Comparison of ENCODE assay signal across 29 cellular contexts in genomic region chr17:68621065-68621464, GRCh38. TPM values are rescaled to one million over a fixed set of nuclear protein-coding genes. Genes with fewer than 3 reads are reported as not detected.
"Had no signal": no experiment of that assay in that cellular context is flagged by ENCODE, and none has a peak within 500 bp of the region (broad histone marks: within the 10 kb centered on the region; RNA-seq: fewer than 3 reads in every experiment).

No MANE protein-coding gene starts in this region.

- H3K36me3 Mint-ChIP-seq: WTC11 had no signal

- ATAC-seq: gastroesophageal sphincter; left colon; pancreas; sciatic nerve; stimulated activated naive CD8-positive, alpha-beta T cell treated with anti-CD3 and anti-CD28 coated beads, Interleukin-15, Interleukin-2, amounts not matched to agents 100 U/mL and 50 U/mL, for 24 hours; WTC11 had no signal

- H3K4me1 Mint-ChIP-seq: activated CD4-positive, alpha-beta memory T cell treated with anti-CD3 and anti-CD28 coated beads, Interleukin-2, amount 10 ng/mL, durations not matched to agents 7 days and 5 days; activated CD4-positive, alpha-beta T cell treated with anti-CD3 and anti-CD28 coated beads, Interleukin-2, amount 10 ng/mL, durations not matched to agents 7 days and 5 days had no signal

- H3K36me3 ChIP-seq: breast epithelium, gastroesophageal sphincter, neutrophil, pancreas, prostate gland, thoracic aorta, vagina had no signal

- H3K27ac ChIP-seq: breast epithelium, gastroesophageal sphincter, neutrophil, pancreas, prostate gland, skin epidermis, thoracic aorta, vagina had no signal

- H3K27ac Mint-ChIP-seq: activated CD4-positive, alpha-beta memory T cell treated with anti-CD3 and anti-CD28 coated beads, Interleukin-2, amount 10 ng/mL, durations not matched to agents 7 days and 5 days; activated CD4-positive, alpha-beta T cell treated with anti-CD3 and anti-CD28 coated beads, Interleukin-2, amount 10 ng/mL, durations not matched to agents 7 days and 5 days; activated T-cell treated with anti-CD3 and anti-CD28 coated beads, Interleukin-2, amount 50 U/mL, for 24 hours; WTC11 had no signal

- H3K27me3 ChIP-seq: breast epithelium, gastroesophageal sphincter, neutrophil, pancreas, vagina had no signal

- DNase-seq: activated CD4-positive, alpha-beta memory T cell treated with anti-CD3 and anti-CD28 coated beads, Interleukin-2, amount 10 ng/mL, durations not matched to agents 7 days and 5 days; activated CD4-positive, alpha-beta T cell treated with anti-CD3 and anti-CD28 coated beads for 1 hour; activated CD4-positive, alpha-beta T cell treated with anti-CD3 and anti-CD28 coated beads, Interleukin-2, amount 10 ng/mL, durations not matched to agents 7 days and 5 days; activated CD8-positive, alpha-beta memory T cell treated with anti-CD3 and anti-CD28 coated beads, Interleukin-2, amount 50 U/mL, for 48 hours; activated gamma-delta T cell; activated naive CD4-positive, alpha-beta T cell treated with anti-CD3 and anti-CD28 coated beads, Interleukin-2, amount 50 U/mL, for 16 hours; activated T-cell treated with anti-CD3 and anti-CD28 coated beads, Interleukin-2, amount 50 U/mL, for 24 hours; amygdala; central memory CD4-positive, alpha-beta T cell; hippocampal formation; kidney; left colon; mammary epithelial cell; nephron progenitor cell; pancreas; retina; stimulated activated CD4-positive, alpha-beta T cell treated with anti-CD3 and anti-CD28 coated beads, Interleukin-12 subunit alpha, Interleukin-12 subunit beta, amount 100 ng/mL, for 4 hours; stimulated activated CD4-positive, alpha-beta T cell treated with anti-CD3 and anti-CD28 coated beads, Interleukin-4, amount 100 ng/mL, for 1 hour; stimulated activated naive CD8-positive, alpha-beta T cell treated with anti-CD3 and anti-CD28 coated beads, Interleukin-15, Interleukin-2, amounts not matched to agents 100 U/mL and 50 U/mL, for 24 hours had no signal

- FAIRE-seq: endothelial cell of umbilical vein, kidney, pancreas had no signal

- H3K9me3 ChIP-seq: breast epithelium, gastroesophageal sphincter, neutrophil, pancreas, prostate gland, thoracic aorta, vagina had no signal

- H3K4me3 ChIP-seq: breast epithelium, gastroesophageal sphincter, pancreas, prostate gland, skin epidermis, thoracic aorta, vagina had no signal

- H3K9me3 Mint-ChIP-seq: activated CD4-positive, alpha-beta T cell treated with anti-CD3 and anti-CD28 coated beads, Interleukin-2, amount 10 ng/mL, durations not matched to agents 7 days and 5 days; activated T-cell treated with anti-CD3 and anti-CD28 coated beads, Interleukin-2, amount 50 U/mL, for 24 hours; nephron progenitor cell had no signal

- H3K4me1 ChIP-seq: breast epithelium, gastroesophageal sphincter, pancreas, prostate gland, vagina had no signal

- H3K4me3 Mint-ChIP-seq: activated CD4-positive, alpha-beta memory T cell treated with anti-CD3 and anti-CD28 coated beads, Interleukin-2, amount 10 ng/mL, durations not matched to agents 7 days and 5 days; activated CD4-positive, alpha-beta T cell treated with anti-CD3 and anti-CD28 coated beads, Interleukin-2, amount 10 ng/mL, durations not matched to agents 7 days and 5 days; activated T-cell treated with anti-CD3 and anti-CD28 coated beads, Interleukin-2, amount 50 U/mL, for 24 hours; nephron progenitor cell; WTC11 had no signal

RNA-seq across cellular contexts. Expression of gene FAM20A, which starts 19.9 kb away (rescaled TPM):
- total RNA-seq: activated CD4-positive, alpha-beta memory T cell treated with anti-CD3 and anti-CD28 coated beads, Interleukin-2, amount 10 ng/mL, durations not matched to agents 7 days and 5 days; activated CD4-positive, alpha-beta T cell treated with anti-CD3 and anti-CD28 coated beads, Interleukin-2, amount 10 ng/mL, durations not matched to agents 7 days and 5 days; endothelial cell of umbilical vein had no signal
- polyA plus RNA-seq: endothelial cell of umbilical vein, mammary epithelial cell had no signal
